ENCODE assay signal across 30 cellular contexts in genomic region chr21:37117204-37117603, GRCh38.
"Had no signal": no experiment of that assay in that cellular context is flagged by ENCODE, and none has a peak within 500 bp of the region (broad histone marks: within the 10 kb centered on the region; RNA-seq: fewer than 3 reads in every experiment).

No MANE protein-coding gene starts in this region.

- H3K4me3 ChIP-seq: coronary artery, dorsolateral prefrontal cortex, esophagus muscularis mucosa, gastrocnemius medialis had no signal

- H3K4me3 Mint-ChIP-seq: activated B cell treated with CpG ODN at 0.5 μM for 24 hours; activated CD8-positive, alpha-beta T cell treated with anti-CD3 and anti-CD28 coated beads for 36 hours; activated naive CD8-positive, alpha-beta T cell treated with anti-CD3 and anti-CD28 coated beads, Interleukin-2, amount 10 ng/mL, durations not matched to agents 7 days and 5 days; activated T-cell treated with anti-CD3 and anti-CD28 coated beads, Interleukin-2, amount 50 U/mL, for 4 hours; activated T-helper 17 cell treated with anti-CD3 and anti-CD28 coated beads, Interleukin-2, amount 50 U/mL, for 72 hours; central memory CD8-positive, alpha-beta T cell; dendritic cell treated with granulocyte-macrophage colony-stimulating factor and Interleukin-4, amounts not matched to agents 40 ng/mL and 50 ng/mL, for 4 days; endodermal cell; T-helper 17 cell; T-helper 2 cell treated with Interferon-gamma antibody and Interleukin-4, amounts not matched to agents 5 μg/mL and 100 μg/mL, for 36 hours had no signal

- H3K9me3 Mint-ChIP-seq: activated B cell treated with CpG ODN at 0.5 μM for 24 hours; activated naive CD4-positive, alpha-beta T cell treated with anti-CD3 and anti-CD28 coated beads, Interleukin-2, amount 50 U/mL, for 72 hours; activated T-cell treated with anti-CD3 and anti-CD28 coated beads, Interleukin-2, amount 50 U/mL, for 4 hours; activated T-helper 17 cell treated with anti-CD3 and anti-CD28 coated beads, Interleukin-2, amount 50 U/mL, for 72 hours; central memory CD8-positive, alpha-beta T cell; dendritic cell treated with granulocyte-macrophage colony-stimulating factor and Interleukin-4, amounts not matched to agents 40 ng/mL and 50 ng/mL, for 4 days; T-helper 2 cell treated with Interferon-gamma antibody and Interleukin-4, amounts not matched to agents 5 μg/mL and 100 μg/mL, for 36 hours had no signal

- H3K27me3 Mint-ChIP-seq: activated B cell treated with CpG ODN at 0.5 μM for 24 hours; activated CD8-positive, alpha-beta T cell treated with anti-CD3 and anti-CD28 coated beads for 36 hours; activated naive CD8-positive, alpha-beta T cell treated with anti-CD3 and anti-CD28 coated beads, Interleukin-2, amount 10 ng/mL, durations not matched to agents 7 days and 5 days; activated T-helper 17 cell treated with anti-CD3 and anti-CD28 coated beads, Interleukin-2, amount 50 U/mL, for 72 hours; central memory CD8-positive, alpha-beta T cell; dendritic cell treated with granulocyte-macrophage colony-stimulating factor and Interleukin-4, amounts not matched to agents 40 ng/mL and 50 ng/mL, for 4 days; T-helper 17 cell had no signal

- H3K27me3 ChIP-seq: brain microvascular endothelial cell, dorsolateral prefrontal cortex, esophagus muscularis mucosa, foreskin keratinocyte, gastrocnemius medialis had no signal

- H3K9me3 ChIP-seq: esophagus muscularis mucosa, gastrocnemius medialis had no signal

- DNase-seq: activated B cell treated with CpG ODN at 0.5 μM for 24 hours; activated CD4-positive, alpha-beta T cell treated with anti-CD3 and anti-CD28 coated beads for 48 hours; activated CD4-positive, alpha-beta T cell treated with anti-CD3 and anti-CD28 coated beads, Interleukin-2, amount 50 U/mL, for 1 hour; activated CD4-positive, alpha-beta T cell treated with anti-CD3 and anti-CD28 coated beads, Interleukin-2, amount 50 U/mL, for 48 hours; activated CD8-positive, alpha-beta memory T cell treated with anti-CD3 and anti-CD28 coated beads for 24 hours; activated CD8-positive, alpha-beta T cell treated with anti-CD3 and anti-CD28 coated beads for 36 hours; activated effector memory CD4-positive, alpha-beta T cell treated with Interleukin-2 at 50 U/mL for 16 hours; activated gamma-delta T cell treated with Interleukin-2 at 50 U/mL for 16 hours; activated naive CD4-positive, alpha-beta T cell treated with Interleukin-2 at 50 U/mL for 16 hours; activated naive CD8-positive, alpha-beta T cell treated with anti-CD3 and anti-CD28 coated beads, Interleukin-2, amount 10 ng/mL, durations not matched to agents 7 days and 5 days; activated T-cell treated with anti-CD3 and anti-CD28 coated beads, Interleukin-2, amount 50 U/mL, for 4 hours; dorsolateral prefrontal cortex; effector memory CD4-positive, alpha-beta T cell; endodermal cell; erythroblast; foreskin keratinocyte; gastrocnemius medialis; glutamatergic neuron; T-helper 1 cell; T-helper 17 cell; T1000; WERI-Rb-1 had no signal

- H3K4me1 ChIP-seq: esophagus muscularis mucosa, gastrocnemius medialis had no signal

- H3K27ac ChIP-seq: brain microvascular endothelial cell, coronary artery, dorsolateral prefrontal cortex, esophagus muscularis mucosa, gastrocnemius medialis, WERI-Rb-1 had no signal

- H3K36me3 ChIP-seq: gastrocnemius medialis had no signal

- H3K4me1 Mint-ChIP-seq: activated B cell treated with CpG ODN at 0.5 μM for 24 hours had no signal

- H3K27ac Mint-ChIP-seq: activated B cell treated with CpG ODN at 0.5 μM for 24 hours; activated CD8-positive, alpha-beta T cell treated with anti-CD3 and anti-CD28 coated beads for 36 hours; activated naive CD4-positive, alpha-beta T cell treated with anti-CD3 and anti-CD28 coated beads, Interleukin-2, amount 50 U/mL, for 72 hours; activated naive CD8-positive, alpha-beta T cell treated with anti-CD3 and anti-CD28 coated beads, Interleukin-2, amount 10 ng/mL, durations not matched to agents 7 days and 5 days; activated T-helper 17 cell treated with anti-CD3 and anti-CD28 coated beads, Interleukin-2, amount 50 U/mL, for 72 hours; dendritic cell treated with granulocyte-macrophage colony-stimulating factor and Interleukin-4, amounts not matched to agents 40 ng/mL and 50 ng/mL, for 4 days; endodermal cell; T-helper 17 cell; T-helper 2 cell treated with Interferon-gamma antibody and Interleukin-4, amounts not matched to agents 5 μg/mL and 100 μg/mL, for 36 hours had no signal
